ENCODE assay signal across 16 cellular contexts in genomic region chr2:236847023-236847422, GRCh38.
DNase-seq lines count a peak whose midpoint lies in the region; ATAC-seq, FAIRE-seq and TF ChIP-seq lines count a peak whose summit lies in the region.
"Had no signal": no experiment of that assay in that cellular context is flagged by ENCODE, and none has a peak within 500 bp of the region (broad histone marks: within the 10 kb centered on the region; RNA-seq: fewer than 3 reads in every experiment).

No MANE protein-coding gene starts in this region.

- H3K9me3 ChIP-seq in HUES48 (ENCODE audit: control insufficient read depth, insufficient read depth, low read length) = peaks cover 13% of the 10 kb centered on the region
- peaks cover 10 to 23% of the 10 kb centered on the region in 2 experiments for H3K9me3 ChIP-seq in H1 (ENCODE audit: insufficient read depth in 2 of 2, low read depth in 1 of 2, low read length in 1 of 2)
- peaks cover 3% of the 10 kb centered on the region for H3K9me3 ChIP-seq in iPS-18c (ENCODE audit: control insufficient read depth, insufficient read depth, low read length)

- no peak for TF ChIP-seq EP300 in H1 (IDR thresholded peaks at IDR 0.05; ENCODE audit: borderline replicate concordance in 1 of 2, low read depth in 2 of 2, low read length in 2 of 2)

- H3K23ac ChIP-seq in H1 (ENCODE audit: insufficient read length) = no peak overlapping the region

- peak overlapping the region; percentile 5; the same call in 1 of the 2 replicates for H2AK5ac ChIP-seq in H1 (ENCODE audit: low read depth, low read length)

- peak overlapping the region; percentile 32; the same call in 1 of the 2 replicates for H2BK12ac ChIP-seq in H1 (ENCODE audit: low read depth, low read length)

- H3K9ac ChIP-seq in HUES48 (ENCODE audit: low read depth, low read length) = no peak overlapping the region
- no peak overlapping the region for H3K9ac ChIP-seq in H1 (replicated peaks in 1 of 4; ENCODE audit: extremely low read depth in 1 of 4, low read depth in 3 of 4, low read length in 3 of 4)
- H3K9ac ChIP-seq: BLaER1 treated with 17β-estradiol and CSF1 and Interleukin-3, amounts not matched to agents 10 nM and 100 nM; GM23248 had no signal

- no peak for FAIRE-seq in H1 (lab: Jason Lieb, UNC)
- FAIRE-seq: HTR-8/SVneo had no signal

- H3K27me3 ChIP-seq in HUES48 (ENCODE audit: control insufficient read depth, insufficient read depth, low read length) (peaks cover 3% of the 10 kb centered on the region; the same call in 1 of the 2 replicates), H1 (replicated peaks in 1 of 4; ENCODE audit: control insufficient read depth in 3 of 4, extremely low read depth in 1 of 4, insufficient read depth in 3 of 4, low read length in 3 of 4) (peaks cover 0 to 4% (median 0%) of the 10 kb centered on the region in 4 experiments; a peak in 1 of 7 replicates)
- H3K27me3 ChIP-seq: BLaER1 treated with 17β-estradiol and CSF1 and Interleukin-3, amounts not matched to agents 10 nM and 100 nM had no signal

- H2BK120ac ChIP-seq in H1 (replicated peaks; ENCODE audit: low read depth, low read length) = peak overlapping the region; percentile 63

- peaks cover 43% of the 10 kb centered on the region for H3K4me1 Mint-ChIP-seq in neural crest cell
- H3K4me1 Mint-ChIP-seq: CD4-positive, CD25-positive, alpha-beta regulatory T cell had no signal

- H4K5ac ChIP-seq in H1 (ENCODE audit: insufficient read length, low read depth, low read length) = peak overlapping the region; percentile 14

- ATAC-seq in GM18520 (IDR thresholded peaks at IDR 0.05; ENCODE audit: unreplicated experiment) = no peak
- ATAC-seq in activated naive CD4-positive, alpha-beta T cell treated with anti-CD3 and anti-CD28 coated beads, Interleukin-2, amount 50 U/mL, for 72 hours = no peak

- H3K9me3 Mint-ChIP-seq in neural crest cell = peaks cover 10% of the 10 kb centered on the region
- H3K9me3 Mint-ChIP-seq in activated naive CD4-positive, alpha-beta T cell treated with anti-CD3 and anti-CD28 coated beads, Interleukin-2, amount 50 U/mL, for 72 hours = no peaks in the 10 kb centered on the region

- no peak overlapping the region for H4K8ac ChIP-seq in H1 (ENCODE audit: extremely low read depth, insufficient read depth, low read length)

- peak overlapping the region; percentile 82 for H3K4ac ChIP-seq in H1 (replicated peaks; ENCODE audit: insufficient read length, low read depth, low read length)

- H3K14ac ChIP-seq in H1 (ENCODE audit: insufficient read length) = peak overlapping the region; percentile 2

- H3K4me3 ChIP-seq in HUES48 (ENCODE audit: low read depth, low read length) = peak overlapping the region; percentile 47
- peak overlapping the region in 1 of 4 experiments; percentile 46; a peak in 2 of 8 replicates for H3K4me3 ChIP-seq in H1 (ENCODE audit: extremely low read depth in 1 of 4, insufficient read depth in 2 of 4, low read depth in 3 of 4, low read length in 4 of 4)
- H3K4me3 ChIP-seq in iPS-18c (ENCODE audit: insufficient read depth, low read depth, low read length) = 0 out of 2 replicates have a peak overlapping the region, but pooled peaks have one; percentile 11
- H3K4me3 ChIP-seq: BLaER1 treated with 17β-estradiol and CSF1 and Interleukin-3, amounts not matched to agents 10 nM and 100 nM; GM23248; HAP-1 had no signal

- TF ChIP-seq POLR2A in H1 (IDR thresholded peaks at IDR 0.05; ENCODE audit: control extremely low read depth in 1 of 2, low read depth in 2 of 2, low read length in 2 of 2) = no peak

- peak overlapping the region; percentile 74 for H2BK20ac ChIP-seq in H1 (ENCODE audit: low read length)

- peaks cover 14% of the 10 kb centered on the region for H3K27me3 Mint-ChIP-seq in neural crest cell (ENCODE audit: low read depth)

- peak overlapping the region; percentile 14 for H3K56ac ChIP-seq in H1 (replicated peaks; ENCODE audit: insufficient read length, low read depth, low read length)

- peaks cover 13% of the 10 kb centered on the region for H3K36me3 Mint-ChIP-seq in neural crest cell (ENCODE audit: low read depth)
- H3K36me3 Mint-ChIP-seq in activated naive CD4-positive, alpha-beta T cell treated with anti-CD3 and anti-CD28 coated beads, Interleukin-2, amount 50 U/mL, for 72 hours = no peaks in the 10 kb centered on the region
- H3K36me3 Mint-ChIP-seq: CD4-positive, CD25-positive, alpha-beta regulatory T cell had no signal

- POLR2A ChIA-PET in H1 (lab: Charles Lee; ENCODE audit: partially characterized antibody) = no interaction called here

- no peak overlapping the region for H2AFZ ChIP-seq in H1 (ENCODE audit: low read length)
- H2AFZ ChIP-seq: GM23248 had no signal

- no peak for TF ChIP-seq CTCF in H1 (IDR thresholded peaks at IDR 0.05; ENCODE audit: control extremely low read depth in 1 of 3, insufficient read depth in 1 of 3, low read depth in 1 of 3, low read length in 3 of 3)
- TF ChIP-seq CTCF in neural crest cell (conservative IDR thresholded peaks at IDR 0.05) = no peak

- 45% methylated on average over 6 of the region's 6 CpGs; no CpG with 5 or more reads in 1 of the 2 experiments for WGBS in H1 (ENCODE audit: extremely low coverage in 1 of 2, insufficient coverage in 1 of 2, insufficient read length in 1 of 2, insufficient replicate concordance in 2 of 2, low coverage in 1 of 2, low lambda C conversion rate in 2 of 2, missing lambda C conversion rate in 1 of 2), 2 experiments

- H3K27ac Mint-ChIP-seq in neural crest cell (ENCODE audit: unreplicated experiment) = peak overlapping the region; percentile 39
- no peak overlapping the region for H3K27ac Mint-ChIP-seq in activated naive CD4-positive, alpha-beta T cell treated with anti-CD3 and anti-CD28 coated beads, Interleukin-2, amount 50 U/mL, for 72 hours
- H3K27ac Mint-ChIP-seq: CD4-positive, CD25-positive, alpha-beta regulatory T cell had no signal

- H2BK15ac ChIP-seq in H1 (ENCODE audit: low read length) = peak overlapping the region; percentile 92; the same call in 1 of the 2 replicates

- peak overlapping the region; percentile 89; the same call in 1 of the 2 replicates for H2BK5ac ChIP-seq in H1 (ENCODE audit: low read depth, low read length)

- DNase-seq in H1 (ENCODE audit: low read depth in 1 of 2, low spot score in 2 of 2) = no peak
- no peak for DNase-seq in neural crest cell (ENCODE audit: low read depth, low spot score)
- DNase-seq in NCI-H2029 (lab: John Stamatoyannopoulos, UW) = no peak
- DNase-seq in activated T-cell treated with anti-CD3 and anti-CD28 coated beads for 4 hours = no peak
- DNase-seq in activated naive CD4-positive, alpha-beta T cell treated with anti-CD3 and anti-CD28 coated beads, Interleukin-2, amount 50 U/mL, for 72 hours (ENCODE audit: low spot score in 2 of 2) = no peak
- DNase-seq: ACHN; CD4-positive, CD25-positive, alpha-beta regulatory T cell; DMS53; GF-D8; GM23248 had no signal

- no peaks in the 10 kb centered on the region for H3K79me1 ChIP-seq in H1 (ENCODE audit: low read depth, low read length)

- H3K36me3 ChIP-seq in HUES48 (ENCODE audit: control insufficient read depth, insufficient read depth, low read length) (no peaks in the 10 kb centered on the region), H1 (ENCODE audit: control insufficient read depth in 2 of 4, insufficient read depth in 4 of 4, low read length in 3 of 4) (no peaks in the 10 kb centered on the region)
- H3K36me3 ChIP-seq: HAP-1 had no signal

- H3K27ac ChIP-seq in HUES48 (ENCODE audit: low read depth, low read length) (no peak overlapping the region), H1 (ENCODE audit: low read depth, low read length) (peak overlapping the region; percentile 40; the same call in 1 of the 2 replicates)
- H3K27ac ChIP-seq: BLaER1 treated with 17β-estradiol and CSF1 and Interleukin-3, amounts not matched to agents 10 nM and 100 nM; GM23248 had no signal

- peak overlapping the region; percentile 93 for H4K91ac ChIP-seq in H1 (replicated peaks; ENCODE audit: insufficient read length, low read length)

- H3K79me2 ChIP-seq in H1 (ENCODE audit: control insufficient read depth in 1 of 2, insufficient read depth in 2 of 2, low read length in 2 of 2) = no peaks in the 10 kb centered on the region

- CTCF ChIA-PET in H1 (lab: Charles Lee; ENCODE audit: partially characterized antibody) = interaction anchor here (0.9 kb wide), 1 partner anchor 908 kb away, joined by 4 read pairs; no protein-coding TSS in a partner anchor

- H3K18ac ChIP-seq in H1 (ENCODE audit: extremely low read depth, low read length) = peak overlapping the region; percentile 76

- H3K4me3 Mint-ChIP-seq in neural crest cell = peak overlapping the region; percentile 56
- H3K4me3 Mint-ChIP-seq: CD4-positive, CD25-positive, alpha-beta regulatory T cell had no signal

- no peaks in the 10 kb centered on the region for H3K23me2 ChIP-seq in H1 (ENCODE audit: low read depth, low read length)

- no peak for TF ChIP-seq RAD21 in H1 (IDR thresholded peaks at IDR 0.05 in 1 of 2, conservative IDR thresholded peaks at IDR 0.05 in 1 of 2; ENCODE audit: low read depth in 2 of 2, low read length in 2 of 2)

- peaks cover 20% of the 10 kb centered on the region for H3K4me1 ChIP-seq in HUES48 (ENCODE audit: control insufficient read depth, insufficient read depth, low read length)
- H3K4me1 ChIP-seq in H1 (replicated peaks in 1 of 4; ENCODE audit: control insufficient read depth in 3 of 4, insufficient read depth in 4 of 4, low read length in 3 of 4) = peaks cover 8 to 20% (median 17%) of the 10 kb centered on the region in 4 experiments
- H3K4me1 ChIP-seq: HAP-1 had no signal

- H3K4me2 ChIP-seq in H1 (ENCODE audit: insufficient read depth in 1 of 2, low read depth in 2 of 2, low read length in 2 of 2) = peak overlapping the region; percentile 52 to 61
- H3K4me2 ChIP-seq: BLaER1 treated with 17β-estradiol and CSF1 and Interleukin-3, amounts not matched to agents 10 nM and 100 nM had no signal

- no peaks in the 10 kb centered on the region for H4K20me1 ChIP-seq in H1 (replicated peaks in 1 of 2; ENCODE audit: control insufficient read depth in 1 of 2, insufficient read depth in 2 of 2, low read length in 2 of 2)
- H4K20me1 ChIP-seq: BLaER1 treated with 17β-estradiol and CSF1 and Interleukin-3, amounts not matched to agents 10 nM and 100 nM had no signal

TF ChIP-seq in H1, 55 proteins besides CTCF, POLR2A, EP300 and RAD21 (continues in another document):
- no peak for TF ChIP-seq BACH1 (IDR thresholded peaks at IDR 0.05; ENCODE audit: low read length)
- TF ChIP-seq GTF2F1 (IDR thresholded peaks at IDR 0.05; ENCODE audit: borderline replicate concordance, low read depth, low read length) = no peak
- TF ChIP-seq BCL11A (IDR thresholded peaks at IDR 0.05; ENCODE audit: low read depth in 2 of 2, low read length in 2 of 2) = no peak
- no peak for TF ChIP-seq ATF2 (IDR thresholded peaks at IDR 0.05; ENCODE audit: low read length)
